In the genomic region with DNA sequence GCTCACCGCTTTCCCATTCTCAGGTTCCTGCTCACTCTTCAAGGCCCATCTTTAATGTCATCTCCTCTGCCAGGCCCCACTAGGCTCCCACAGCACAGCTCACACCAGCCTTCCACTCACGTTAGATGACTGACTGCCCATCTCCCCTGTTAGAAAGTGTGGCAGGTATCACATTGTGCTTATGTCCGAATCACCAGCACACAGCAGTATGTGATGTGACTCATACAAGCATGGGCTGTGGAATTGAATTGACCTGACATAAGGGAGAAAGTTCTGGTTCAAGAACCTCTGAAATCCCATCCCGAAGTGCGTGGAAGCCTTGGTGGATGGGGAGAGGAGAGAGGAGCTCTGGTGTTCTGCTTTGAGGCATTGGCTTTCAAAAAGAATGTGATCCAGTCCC, we compare ENCODE assay signal across 19 cellular contexts. TPM values are rescaled to one million over a fixed set of nuclear protein-coding genes. Genes with fewer than 3 reads are reported as not detected.
DNase-seq lines count a peak whose midpoint lies in the region; TF ChIP-seq lines count a peak whose summit lies in the region.
"Had no signal": no experiment of that assay in that cellular context is flagged by ENCODE, and none has a peak within 500 bp of the region (broad histone marks: within the 10 kb centered on the region; RNA-seq: fewer than 3 reads in every experiment).

No MANE protein-coding gene starts in this region.

- H3K4me1 Mint-ChIP-seq in endodermal cell (peaks cover 15% of the 10 kb centered on the region), endothelial cell (ENCODE audit: unreplicated experiment) (no peaks in the 10 kb centered on the region)
- H3K4me1 Mint-ChIP-seq: CD4-positive, CD25-positive, alpha-beta regulatory T cell had no signal

- H3K9me3 Mint-ChIP-seq in endodermal cell, result no peaks in the 10 kb centered on the region
- H3K9me3 Mint-ChIP-seq in endothelial cell (ENCODE audit: unreplicated experiment), result no peaks in the 10 kb centered on the region
- H3K9me3 Mint-ChIP-seq: CD4-positive, CD25-positive, alpha-beta regulatory T cell; GM23338 had no signal

- no peaks in the 10 kb centered on the region for H3K9me3 ChIP-seq in endodermal cell (ENCODE audit: control insufficient read depth, low read length)

- H3K27ac Mint-ChIP-seq in endodermal cell, result no peak overlapping the region
- no peak overlapping the region for H3K27ac Mint-ChIP-seq in endothelial cell (ENCODE audit: unreplicated experiment)
- H3K27ac Mint-ChIP-seq: CD4-positive, CD25-positive, alpha-beta regulatory T cell; GM23338 had no signal

- TF ChIP-seq CTCF in GM13976 (IDR thresholded peaks at IDR 0.05; ENCODE audit: borderline replicate concordance, control extremely low read depth, extremely low read depth, insufficient read depth, missing control alignments) (no peak), endodermal cell (conservative IDR thresholded peaks at IDR 0.05) (no peak), kidney epithelial cell (IDR thresholded peaks at IDR 0.05; ENCODE audit: insufficient read depth, low read length, poor library complexity, severe bottlenecking) (no peak), endothelial cell (IDR thresholded peaks at IDR 0.05; ENCODE audit: unreplicated experiment) (no peak)

- H3K36me3 ChIP-seq in endodermal cell (ENCODE audit: control insufficient read depth, insufficient read depth, low read length), result no peaks in the 10 kb centered on the region
- no peaks in the 10 kb centered on the region for H3K36me3 ChIP-seq in kidney epithelial cell (ENCODE audit: control insufficient read depth, insufficient read depth, low read length)
- H3K36me3 ChIP-seq: BLaER1 treated with 17β-estradiol and CSF1 and Interleukin-3, amounts not matched to agents 10 nM and 100 nM had no signal

- H3K4me3 Mint-ChIP-seq in endodermal cell (no peak overlapping the region), endothelial cell (ENCODE audit: unreplicated experiment) (no peak overlapping the region)
- H3K4me3 Mint-ChIP-seq: CD4-positive, CD25-positive, alpha-beta regulatory T cell; GM23338 had no signal

- H3K4me3 ChIP-seq in endodermal cell (ENCODE audit: low read length), result no peak overlapping the region
- H3K4me3 ChIP-seq in kidney epithelial cell (ENCODE audit: low read depth, low read length), result no peak overlapping the region
- H3K4me3 ChIP-seq: BLaER1 treated with 17β-estradiol and CSF1 and Interleukin-3, amounts not matched to agents 10 nM and 100 nM; GM12878; GM23338 had no signal

- DNase-seq in GM13976 (ENCODE audit: low spot score), result peak; percentile 5
- peak; percentile 39 for DNase-seq in NCI-H226
- peak; percentile 25 for DNase-seq in endodermal cell
- DNase-seq in kidney epithelial cell (ENCODE audit: low read depth), result peak; percentile 25
- DNase-seq in NCI-H1436 (lab: John Stamatoyannopoulos, UW), result no peak
- no peak for DNase-seq in endothelial cell (ENCODE audit: low spot score)
- no peak for DNase-seq in COR-L47 (lab: John Stamatoyannopoulos, UW)
- no peak for DNase-seq in activated CD4-positive, alpha-beta T cell treated with anti-CD3 and anti-CD28 coated beads for 4 hours
- DNase-seq: ACHN; Calu3; CD4-positive, CD25-positive, alpha-beta regulatory T cell; DMS 273 treated with DMSO at 0.1 percent for 48 hours had no signal

- H3K27me3 Mint-ChIP-seq in endodermal cell (ENCODE audit: insufficient read depth) (no peaks in the 10 kb centered on the region), endothelial cell (ENCODE audit: unreplicated experiment) (peaks cover 8% of the 10 kb centered on the region)

- H3K9ac ChIP-seq in endodermal cell (ENCODE audit: extremely low read depth, low read length, poor library complexity, severe bottlenecking), result no peak overlapping the region
- H3K9ac ChIP-seq: BLaER1 treated with 17β-estradiol and CSF1 and Interleukin-3, amounts not matched to agents 10 nM and 100 nM had no signal

- in situ Hi-C loops in GM13976 (cut with MboI; ENCODE audit: low sequenced_read_pairs, unreplicated experiment), result no loop called here

- no peaks in the 10 kb centered on the region for H3K27me3 ChIP-seq in endodermal cell (ENCODE audit: control insufficient read depth, insufficient read depth, low read length, poor library complexity, severe bottlenecking)
- H3K27me3 ChIP-seq in kidney epithelial cell (ENCODE audit: control insufficient read depth, insufficient read depth, low read length), result no peaks in the 10 kb centered on the region
- H3K27me3 ChIP-seq: BLaER1 treated with 17β-estradiol and CSF1 and Interleukin-3, amounts not matched to agents 10 nM and 100 nM had no signal

- H3K27ac ChIP-seq in endodermal cell (ENCODE audit: low read depth, low read length), result no peak overlapping the region
- H3K27ac ChIP-seq: BLaER1 treated with 17β-estradiol and CSF1 and Interleukin-3, amounts not matched to agents 10 nM and 100 nM had no signal

- H3K36me3 Mint-ChIP-seq in endodermal cell (ENCODE audit: low read depth) (no peaks in the 10 kb centered on the region), endothelial cell (ENCODE audit: low read depth, unreplicated experiment) (no peaks in the 10 kb centered on the region)
- H3K36me3 Mint-ChIP-seq: CD4-positive, CD25-positive, alpha-beta regulatory T cell had no signal

- 94 to 97% methylated on average over 3 to 5 of the region's 5 CpGs for WGBS in endodermal cell (ENCODE audit: insufficient coverage in 1 of 2, insufficient read length in 1 of 2), 2 experiments

- H3K4me1 ChIP-seq in endodermal cell (ENCODE audit: control insufficient read depth, insufficient read depth, low read length), result no peaks in the 10 kb centered on the region

RNA-seq across cellular contexts. Expression of gene VSTM5, which starts 6.5 kb away (rescaled TPM):
- total RNA-seq in endodermal cell (under 1 TPM; 0.29 to 0.75 TPM), kidney epithelial cell (0.27 and 0.29 TPM in 2 replicates), endothelial cell (ENCODE audit: unreplicated experiment) (0.56 TPM)
- 0.25 TPM for polyA plus RNA-seq in endodermal cell (2013, experiment 1 of 2)
- 0.25 TPM for polyA plus RNA-seq in endodermal cell (2013, experiment 2 of 2)
- total RNA-seq: A172; CD4-positive, CD25-positive, alpha-beta regulatory T cell; Daoy; G401; GM12878; HT1080 had no signal
- polyA plus RNA-seq: GM12878 had no signal

RNA-seq across cellular contexts. Expression of gene MED17, which starts 59.8 kb away (rescaled TPM):
- total RNA-seq in endodermal cell (10 to 100 TPM; 40.6 to 46.2 TPM), kidney epithelial cell (48.4 and 51.4 TPM in 2 replicates), endothelial cell (ENCODE audit: unreplicated experiment) (38.7 TPM)
- polyA plus RNA-seq in endodermal cell (2013, experiment 1 of 2), result 41.1 TPM
- polyA plus RNA-seq in endodermal cell (2013, experiment 2 of 2), result 41.4 TPM

Comparison
In these comparisons a context has a peak if more than half of its experiments do, and no peak if none do; other contexts are left out.
1. DNase-seq: peak in GM13976 (single experiment), NCI-H226 (single experiment), endodermal cell (single experiment) and kidney epithelial cell (single experiment); none in NCI-H1436 (single experiment), endothelial cell (single experiment), COR-L47 (single experiment) and activated CD4-positive, alpha-beta T cell treated with anti-CD3 and anti-CD28 coated beads for 4 hours (0 of 2).